ENCODE assay signal across 20 cellular contexts in the genomic region with DNA sequence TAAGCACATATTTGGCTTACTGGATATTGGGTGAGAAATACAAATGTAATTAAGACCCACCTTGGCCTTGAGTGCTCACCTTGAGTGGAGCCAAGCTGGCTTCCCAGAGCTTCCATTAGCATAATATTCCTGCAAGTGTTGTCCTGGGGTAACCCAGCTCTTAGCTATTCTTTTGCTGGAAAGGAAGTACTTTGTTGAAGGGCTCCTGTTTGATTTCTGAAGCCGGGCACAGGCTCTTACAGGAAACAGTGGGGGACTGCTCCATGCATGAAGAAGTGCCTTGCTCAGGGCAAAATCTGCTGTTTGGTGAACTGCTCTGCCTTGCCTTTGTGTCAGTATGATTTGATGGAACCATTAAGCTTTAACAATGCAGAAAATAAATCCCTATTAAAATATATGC.
"Had no signal": no experiment of that assay in that cellular context is flagged by ENCODE, and none has a peak within 500 bp of the region (broad histone marks: within the 10 kb centered on the region; RNA-seq: fewer than 3 reads in every experiment).

No MANE protein-coding gene starts in this region.

- DNase-seq: activated T-cell treated with anti-CD3 and anti-CD28 coated beads, Interleukin-2, amount 50 U/mL, for 24 hours; aorta; dermis blood vessel endothelial cell; effector CD8-positive, alpha-beta T cell; foreskin melanocyte; immature natural killer cell; kidney glomerular epithelial cell; left ventricle myocardium superior; mucosa of descending colon; small intestine; stimulated activated CD4-positive, alpha-beta T cell treated with anti-CD3 and anti-CD28 coated beads, Interleukin-2, amount 100 ng/mL, for 24 hours; T-helper 1 cell; trophoblast cell had no signal

- H3K4me1 Mint-ChIP-seq: activated T-helper 17 cell treated with anti-CD3 and anti-CD28 coated beads, Interleukin-2, amount 50 U/mL, for 72 hours; immature natural killer cell; stimulated activated memory B cell treated with anti-CD40 and anti-IgM and Interleukin-4, amounts not matched to agents 10 μg/mL and 1 μg/mL and 100 μg/mL, for 72 hours had no signal

- H3K27me3 Mint-ChIP-seq: activated T-cell treated with anti-CD3 and anti-CD28 coated beads, Interleukin-2, amount 50 U/mL, for 24 hours; stimulated activated memory B cell treated with anti-CD40 and anti-IgM and Interleukin-4, amounts not matched to agents 10 μg/mL and 1 μg/mL and 100 μg/mL, for 72 hours had no signal

- H3K36me3 Mint-ChIP-seq: activated naive CD4-positive, alpha-beta T cell treated with anti-CD3 and anti-CD28 coated beads, Interleukin-2, amount 50 U/mL, for 72 hours; brain; immature natural killer cell; stimulated activated memory B cell treated with anti-CD40 and anti-IgM and Interleukin-4, amounts not matched to agents 10 μg/mL and 1 μg/mL and 100 μg/mL, for 72 hours had no signal

- H3K9me3 ChIP-seq: mucosa of descending colon had no signal

- H3K4me2 ChIP-seq: hepatocyte had no signal

- H3K27me3 ChIP-seq: hepatocyte had no signal

- H3K4me3 ChIP-seq: hepatocyte, mucosa of descending colon had no signal

- H3K4me3 Mint-ChIP-seq: activated T-cell treated with anti-CD3 and anti-CD28 coated beads, Interleukin-2, amount 50 U/mL, for 24 hours; activated T-helper 17 cell treated with anti-CD3 and anti-CD28 coated beads, Interleukin-2, amount 50 U/mL, for 72 hours; brain; immature natural killer cell; memory B cell; stimulated activated memory B cell treated with anti-CD40 and anti-IgM and Interleukin-4, amounts not matched to agents 10 μg/mL and 1 μg/mL and 100 μg/mL, for 72 hours had no signal

- ATAC-seq: activated naive CD4-positive, alpha-beta T cell treated with anti-CD3 and anti-CD28 coated beads, Interleukin-2, amount 50 U/mL, for 72 hours; activated T-helper 17 cell treated with anti-CD3 and anti-CD28 coated beads, Interleukin-2, amount 50 U/mL, for 72 hours; left ventricle myocardium superior; mucosa of descending colon; sciatic nerve; stimulated activated memory B cell treated with anti-CD40 and anti-IgM and Interleukin-4, amounts not matched to agents 10 μg/mL and 1 μg/mL and 100 μg/mL, for 72 hours had no signal

- H3K27ac ChIP-seq: hepatocyte had no signal

- H3K79me2 ChIP-seq: hepatocyte had no signal

- H3K27ac Mint-ChIP-seq: activated naive CD4-positive, alpha-beta T cell treated with anti-CD3 and anti-CD28 coated beads, Interleukin-2, amount 50 U/mL, for 72 hours; activated T-cell treated with anti-CD3 and anti-CD28 coated beads, Interleukin-2, amount 50 U/mL, for 24 hours; activated T-helper 17 cell treated with anti-CD3 and anti-CD28 coated beads, Interleukin-2, amount 50 U/mL, for 72 hours; immature natural killer cell; memory B cell; stimulated activated memory B cell treated with anti-CD40 and anti-IgM and Interleukin-4, amounts not matched to agents 10 μg/mL and 1 μg/mL and 100 μg/mL, for 72 hours had no signal

- H2AFZ ChIP-seq: hepatocyte had no signal
